Comparison of ENCODE assay signal across 8 cellular contexts in genomic region chrX:53441531-53442321, GRCh38. TPM values are rescaled to one million over a fixed set of nuclear protein-coding genes. Genes with fewer than 3 reads are reported as not detected.
DNase-seq lines count a peak whose midpoint lies in the region; ATAC-seq, FAIRE-seq and TF ChIP-seq lines count a peak whose summit lies in the region.

No MANE protein-coding gene starts in this region.

- TF ChIP-seq CTCF in activated B cell treated with CpG ODN at 0.5 μM for 24 hours (IDR thresholded peaks at IDR 0.05) = no peak
- no peak for TF ChIP-seq CTCF in bronchial epithelial cell (IDR thresholded peaks at IDR 0.05; ENCODE audit: insufficient read depth, low read length, severe bottlenecking)

- no peaks in the 10 kb centered on the region for H3K27me3 ChIP-seq in bronchial epithelial cell (ENCODE audit: control insufficient read depth, insufficient read depth, low read length)

- FAIRE-seq in GM12892 (lab: Jason Lieb, UNC) (peak; percentile 97), bronchial epithelial cell (lab: Jason Lieb, UNC) (peak; percentile 28)

- intact Hi-C loops in activated B cell treated with CpG ODN at 0.5 μM for 24 hours (cut with micrococcal nuclease) = no loop called here

- no peaks in the 10 kb centered on the region for H3K36me3 Mint-ChIP-seq in activated B cell treated with CpG ODN at 0.5 μM for 24 hours (ENCODE audit: low read depth)

- peaks cover 7% of the 10 kb centered on the region for H3K4me1 Mint-ChIP-seq in activated B cell treated with CpG ODN at 0.5 μM for 24 hours

- H3K4me3 ChIP-seq in bronchial epithelial cell (ENCODE audit: low read depth, low read length) = peak overlapping the region; percentile 38

- CTCF ChIA-PET in activated B cell treated with CpG ODN at 0.5 μM for 24 hours (lab: Charles Lee) = no interaction called here

- no peak for TF ChIP-seq POLR2A in GM12892 (IDR thresholded peaks at IDR 0.05; ENCODE audit: low read depth, low read length)

- H3K27me3 Mint-ChIP-seq in activated B cell treated with CpG ODN at 0.5 μM for 24 hours = peaks cover 9% of the 10 kb centered on the region

- ATAC-seq in HG02943 (IDR thresholded peaks at IDR 0.05; ENCODE audit: low read depth, unreplicated experiment) (peak; percentile 70), activated B cell treated with CpG ODN at 0.5 μM for 24 hours (ENCODE audit: low read depth) (peak; percentile 92), GM18520 (IDR thresholded peaks at IDR 0.05; ENCODE audit: unreplicated experiment) (no peak)

- no peaks in the 10 kb centered on the region for H3K9me3 Mint-ChIP-seq in activated B cell treated with CpG ODN at 0.5 μM for 24 hours

- peak; percentile 86 for DNase-seq in GM12892 (ENCODE audit: insufficient read length)
- DNase-seq in NCI-H2107 treated with DMSO at 0.1 percent for 48 hours (lab: John Stamatoyannopoulos, UW; ENCODE audit: unreplicated experiment) = peak; percentile 83
- peak; percentile 61 for DNase-seq in activated B cell treated with CpG ODN at 0.5 μM for 24 hours
- peak; percentile 69 for DNase-seq in bronchial epithelial cell (ENCODE audit: low read depth)
- peak; percentile 46 for DNase-seq in iris pigment epithelial cell (ENCODE audit: low read depth)
- peak; percentile 68 for DNase-seq in stimulated activated CD4-positive, alpha-beta T cell treated with anti-CD3 and anti-CD28 coated beads, Interleukin-12 subunit alpha, Interleukin-12 subunit beta, amount 100 ng/mL, for 4 hours

- H3K27ac Mint-ChIP-seq in activated B cell treated with CpG ODN at 0.5 μM for 24 hours = no peak overlapping the region

- H3K4me3 Mint-ChIP-seq in activated B cell treated with CpG ODN at 0.5 μM for 24 hours = peak overlapping the region; percentile 83

- POLR2A ChIA-PET in activated B cell treated with CpG ODN at 0.5 μM for 24 hours (lab: Charles Lee) = interaction anchor here (1.0 kb wide), 1 partner anchor 216 kb away, joined by 3 read pairs; no protein-coding TSS in a partner anchor

- H3K36me3 ChIP-seq in bronchial epithelial cell (ENCODE audit: control insufficient read depth, insufficient read depth, low read length) = no peaks in the 10 kb centered on the region

RNA-seq across cellular contexts. Expression of gene HSD17B10, which starts 7.6 kb away (rescaled TPM):
- 97.8 TPM for polyA plus RNA-seq in GM12892 (2012; ENCODE audit: missing spikeins)
- total RNA-seq in activated B cell treated with CpG ODN at 0.5 μM for 24 hours (108 and 114 TPM in 2 replicates), bronchial epithelial cell (70.0 and 75.9 TPM in 2 replicates)

RNA-seq across cellular contexts. Expression of gene RIBC1, which starts 19.1 kb away (rescaled TPM):
- polyA plus RNA-seq in GM12892 (2012; ENCODE audit: missing spikeins) = 0.70 TPM
- total RNA-seq in activated B cell treated with CpG ODN at 0.5 μM for 24 hours (0.86 and 0.91 TPM in 2 replicates), bronchial epithelial cell (0.26 and 1.0 TPM in 2 replicates)

RNA-seq across cellular contexts. Expression of gene SMC1A, which starts 19.3 kb away (rescaled TPM):
- 60.2 TPM for polyA plus RNA-seq in GM12892 (2012; ENCODE audit: missing spikeins)
- total RNA-seq in activated B cell treated with CpG ODN at 0.5 μM for 24 hours (75.8 and 84.0 TPM in 2 replicates), bronchial epithelial cell (9.0 and 15.0 TPM in 2 replicates)
